In the genomic region with DNA sequence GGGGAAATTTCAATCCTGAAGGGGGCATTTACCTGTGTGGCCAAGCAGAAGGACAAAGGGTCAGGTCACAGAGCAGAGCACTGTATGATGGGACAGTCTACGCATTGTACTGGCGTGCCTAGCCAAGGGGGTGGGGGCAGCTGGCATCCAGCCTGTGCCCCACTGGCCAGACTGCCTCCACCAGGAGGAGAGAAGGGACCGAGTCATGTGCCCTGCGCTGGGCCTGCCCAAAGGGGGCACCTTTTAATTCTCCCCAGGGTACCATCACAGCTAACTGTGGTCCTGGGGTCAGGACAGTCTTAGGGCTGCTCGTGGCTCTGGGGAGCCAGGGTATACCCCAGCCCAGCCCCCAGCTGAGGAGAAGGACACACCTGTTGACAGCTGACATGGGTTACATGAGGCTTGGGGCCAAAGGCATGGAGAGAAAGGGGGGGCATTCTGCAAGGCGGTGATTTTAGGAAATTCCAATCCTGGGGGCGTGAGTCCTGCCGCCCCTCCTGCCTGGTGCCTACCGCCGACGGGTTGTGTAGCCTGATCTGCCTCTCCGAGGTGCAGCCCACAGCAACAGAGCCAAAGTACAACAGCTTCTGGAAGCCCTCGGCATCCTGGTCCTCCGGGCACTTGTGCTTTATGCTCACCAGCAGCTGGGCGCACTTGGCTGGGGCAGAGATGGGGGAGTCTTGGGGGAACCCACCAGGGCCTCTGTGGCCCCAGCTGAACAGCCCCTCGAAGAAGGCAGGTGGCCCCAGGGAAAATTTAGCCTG, we compare ENCODE assay signal across 31 cellular contexts. TPM values are rescaled to one million over a fixed set of nuclear protein-coding genes. Genes with fewer than 3 reads are reported as not detected.
"Had no signal": no experiment of that assay in that cellular context is flagged by ENCODE, and none has a peak within 500 bp of the region (broad histone marks: within the 10 kb centered on the region; RNA-seq: fewer than 3 reads in every experiment).

No MANE protein-coding gene starts in this region.

- H3K4me3 ChIP-seq: ascending aorta, cardiac muscle cell, coronary artery, dorsolateral prefrontal cortex, gastroesophageal sphincter, heart left ventricle, left ventricle myocardium inferior, pancreas, right atrium auricular region, spleen, thoracic aorta, uterus had no signal

- H3K4me3 Mint-ChIP-seq: activated CD4-positive, alpha-beta memory T cell treated with anti-CD3 and anti-CD28 coated beads for 36 hours; activated CD4-positive, alpha-beta T cell treated with anti-CD3 and anti-CD28 coated beads, Interleukin-2, amount 10 ng/mL, durations not matched to agents 24 days and 14 days; activated naive CD4-positive, alpha-beta T cell treated with anti-CD3 and anti-CD28 coated beads, Interleukin-2, amount 10 ng/mL, durations not matched to agents 7 days and 5 days; activated naive CD8-positive, alpha-beta T cell treated with anti-CD3 and anti-CD28 coated beads, Interleukin-2, amount 10 ng/mL, durations not matched to agents 7 days and 5 days; activated T-helper 1 cell treated with anti-CD3 and anti-CD28 coated beads, Interleukin-12 subunit alpha, Interleukin-12 subunit beta, Interleukin-2, Interleukin-4 antibody, amounts not matched to agents 30 ng/mL and 10 ng/mL and 1 ng/mL, durations not matched to agents 14 hours and 24 hours and 36 hours; brain; immature natural killer cell; nephron progenitor cell; T-helper 17 cell had no signal

- H3K27ac ChIP-seq: ascending aorta, cardiac muscle cell, coronary artery, gastroesophageal sphincter, heart left ventricle, left ventricle myocardium inferior, pancreas, right atrium auricular region, spleen, thoracic aorta, uterus, WERI-Rb-1 had no signal

- H3K27me3 ChIP-seq: ascending aorta, uterus had no signal

- H3K9me3 Mint-ChIP-seq: activated CD4-positive, alpha-beta memory T cell treated with anti-CD3 and anti-CD28 coated beads for 36 hours; activated CD4-positive, alpha-beta T cell treated with anti-CD3 and anti-CD28 coated beads, Interleukin-2, amount 10 ng/mL, durations not matched to agents 24 days and 14 days; activated naive CD4-positive, alpha-beta T cell treated with anti-CD3 and anti-CD28 coated beads, Interleukin-2, amount 10 ng/mL, durations not matched to agents 7 days and 5 days; activated naive CD8-positive, alpha-beta T cell treated with anti-CD3 and anti-CD28 coated beads, Interleukin-2, amount 10 ng/mL, durations not matched to agents 7 days and 5 days; activated T-helper 1 cell treated with anti-CD3 and anti-CD28 coated beads, Interleukin-12 subunit alpha, Interleukin-12 subunit beta, Interleukin-2, Interleukin-4 antibody, amounts not matched to agents 30 ng/mL and 10 ng/mL and 1 ng/mL, durations not matched to agents 14 hours and 24 hours and 36 hours; immature natural killer cell; nephron progenitor cell had no signal

- H3K4me1 ChIP-seq: ascending aorta, gastroesophageal sphincter, heart left ventricle, left ventricle myocardium inferior, pancreas, right atrium auricular region, spleen, uterus had no signal

- H3K27ac Mint-ChIP-seq: activated CD4-positive, alpha-beta memory T cell treated with anti-CD3 and anti-CD28 coated beads for 36 hours; activated CD4-positive, alpha-beta T cell treated with anti-CD3 and anti-CD28 coated beads, Interleukin-2, amount 10 ng/mL, durations not matched to agents 24 days and 14 days; activated naive CD4-positive, alpha-beta T cell treated with anti-CD3 and anti-CD28 coated beads, Interleukin-2, amount 10 ng/mL, durations not matched to agents 7 days and 5 days; activated naive CD8-positive, alpha-beta T cell treated with anti-CD3 and anti-CD28 coated beads, Interleukin-2, amount 10 ng/mL, durations not matched to agents 7 days and 5 days; activated T-helper 1 cell treated with anti-CD3 and anti-CD28 coated beads, Interleukin-12 subunit alpha, Interleukin-12 subunit beta, Interleukin-2, Interleukin-4 antibody, amounts not matched to agents 30 ng/mL and 10 ng/mL and 1 ng/mL, durations not matched to agents 14 hours and 24 hours and 36 hours; immature natural killer cell; nephron progenitor cell; T-helper 17 cell had no signal

- H3K36me3 Mint-ChIP-seq: activated CD4-positive, alpha-beta memory T cell treated with anti-CD3 and anti-CD28 coated beads for 36 hours; activated naive CD4-positive, alpha-beta T cell treated with anti-CD3 and anti-CD28 coated beads, Interleukin-2, amount 10 ng/mL, durations not matched to agents 7 days and 5 days; activated naive CD8-positive, alpha-beta T cell treated with anti-CD3 and anti-CD28 coated beads, Interleukin-2, amount 10 ng/mL, durations not matched to agents 7 days and 5 days; brain; immature natural killer cell had no signal

- H3K9me3 ChIP-seq: ascending aorta, gastroesophageal sphincter, heart left ventricle, left ventricle myocardium inferior, pancreas, right atrium auricular region, spleen, thoracic aorta, uterus had no signal

- H3K36me3 ChIP-seq: ascending aorta, cardiac muscle cell, gastroesophageal sphincter, heart left ventricle, left ventricle myocardium inferior, pancreas, right atrium auricular region, spleen, thoracic aorta, uterus, WERI-Rb-1 had no signal

- H3K4me1 Mint-ChIP-seq: activated CD4-positive, alpha-beta T cell treated with anti-CD3 and anti-CD28 coated beads, Interleukin-2, amount 10 ng/mL, durations not matched to agents 24 days and 14 days; activated naive CD4-positive, alpha-beta T cell treated with anti-CD3 and anti-CD28 coated beads, Interleukin-2, amount 10 ng/mL, durations not matched to agents 7 days and 5 days; activated naive CD8-positive, alpha-beta T cell treated with anti-CD3 and anti-CD28 coated beads, Interleukin-2, amount 10 ng/mL, durations not matched to agents 7 days and 5 days; immature natural killer cell; nephron progenitor cell; T-helper 17 cell had no signal

RNA-seq across cellular contexts. Expression of a gene that starts 11.0 kb away (rescaled TPM):
- total RNA-seq: activated CD4-positive, alpha-beta memory T cell treated with anti-CD3 and anti-CD28 coated beads for 36 hours; activated CD4-positive, alpha-beta T cell treated with anti-CD3 and anti-CD28 coated beads, Interleukin-2, amount 10 ng/mL, durations not matched to agents 24 days and 14 days; activated CD8-positive, alpha-beta memory T cell treated with anti-CD3 and anti-CD28 coated beads for 36 hours; activated naive CD8-positive, alpha-beta T cell treated with anti-CD3 and anti-CD28 coated beads, Interleukin-2, amount 10 ng/mL, durations not matched to agents 7 days and 5 days; activated T-helper 1 cell treated with anti-CD3 and anti-CD28 coated beads, Interleukin-12 subunit alpha, Interleukin-12 subunit beta, Interleukin-2, Interleukin-4 antibody, amounts not matched to agents 30 ng/mL and 10 ng/mL and 1 ng/mL, durations not matched to agents 14 hours and 24 hours and 36 hours; ascending aorta; fibroblast of lung; fibroblast of villous mesenchyme; gastroesophageal sphincter; kidney epithelial cell; left ventricle myocardium inferior; lung microvascular endothelial cell; mesenteric fat pad; right atrium auricular region; T-helper 17 cell; thoracic aorta had no signal
- polyA plus RNA-seq: fibroblast of lung, heart left ventricle, immature natural killer cell, spleen had no signal

RNA-seq across cellular contexts. Expression of a gene that starts 30.4 kb away (rescaled TPM):
- total RNA-seq: activated CD4-positive, alpha-beta T cell treated with anti-CD3 and anti-CD28 coated beads, Interleukin-2, amount 10 ng/mL, durations not matched to agents 24 days and 14 days; activated CD8-positive, alpha-beta memory T cell treated with anti-CD3 and anti-CD28 coated beads for 36 hours; activated naive CD8-positive, alpha-beta T cell treated with anti-CD3 and anti-CD28 coated beads, Interleukin-2, amount 10 ng/mL, durations not matched to agents 7 days and 5 days; activated T-helper 1 cell treated with anti-CD3 and anti-CD28 coated beads, Interleukin-12 subunit alpha, Interleukin-12 subunit beta, Interleukin-2, Interleukin-4 antibody, amounts not matched to agents 30 ng/mL and 10 ng/mL and 1 ng/mL, durations not matched to agents 14 hours and 24 hours and 36 hours; ascending aorta; cardiac muscle cell; cerebellum; fibroblast of lung; fibroblast of villous mesenchyme; heart left ventricle; kidney epithelial cell; left ventricle myocardium inferior; lung microvascular endothelial cell; right atrium auricular region; spleen; T-helper 17 cell had no signal
- polyA plus RNA-seq: cardiac muscle cell, fibroblast of lung, heart left ventricle, immature natural killer cell had no signal

RNA-seq across cellular contexts. Expression of a gene that starts 37.1 kb away (rescaled TPM):
- total RNA-seq: activated CD4-positive, alpha-beta memory T cell treated with anti-CD3 and anti-CD28 coated beads for 36 hours; activated CD4-positive, alpha-beta T cell treated with anti-CD3 and anti-CD28 coated beads, Interleukin-2, amount 10 ng/mL, durations not matched to agents 24 days and 14 days; activated CD8-positive, alpha-beta memory T cell treated with anti-CD3 and anti-CD28 coated beads for 36 hours; activated naive CD8-positive, alpha-beta T cell treated with anti-CD3 and anti-CD28 coated beads, Interleukin-2, amount 10 ng/mL, durations not matched to agents 7 days and 5 days; ascending aorta; cardiac muscle cell; cerebellum; fibroblast of lung; gastroesophageal sphincter; heart left ventricle; kidney epithelial cell; left ventricle myocardium inferior; lung microvascular endothelial cell; mesenteric fat pad; mucosa of gallbladder; pulmonary artery endothelial cell; right atrium auricular region; spleen; T-helper 17 cell; thoracic aorta; uterus had no signal
- polyA plus RNA-seq: cardiac muscle cell, fibroblast of lung, heart left ventricle, immature natural killer cell, spleen had no signal

RNA-seq across cellular contexts. Expression of a gene that starts 45.4 kb away (rescaled TPM):
- total RNA-seq: activated CD4-positive, alpha-beta memory T cell treated with anti-CD3 and anti-CD28 coated beads for 36 hours; activated CD4-positive, alpha-beta T cell treated with anti-CD3 and anti-CD28 coated beads, Interleukin-2, amount 10 ng/mL, durations not matched to agents 24 days and 14 days; activated CD8-positive, alpha-beta memory T cell treated with anti-CD3 and anti-CD28 coated beads for 36 hours; activated naive CD8-positive, alpha-beta T cell treated with anti-CD3 and anti-CD28 coated beads, Interleukin-2, amount 10 ng/mL, durations not matched to agents 7 days and 5 days; activated T-helper 1 cell treated with anti-CD3 and anti-CD28 coated beads, Interleukin-12 subunit alpha, Interleukin-12 subunit beta, Interleukin-2, Interleukin-4 antibody, amounts not matched to agents 30 ng/mL and 10 ng/mL and 1 ng/mL, durations not matched to agents 14 hours and 24 hours and 36 hours; ascending aorta; cardiac muscle cell; cerebellum; fibroblast of lung; fibroblast of villous mesenchyme; gastroesophageal sphincter; heart left ventricle; kidney epithelial cell; left ventricle myocardium inferior; lung microvascular endothelial cell; mesenteric fat pad; mucosa of gallbladder; pulmonary artery endothelial cell; right atrium auricular region; spleen; T-helper 17 cell; thoracic aorta; uterus had no signal
- polyA plus RNA-seq: cardiac muscle cell, fibroblast of lung, heart left ventricle, immature natural killer cell, spleen had no signal
